ENCODE assay signal across 1 cellular context in genomic region chr6:33633462-33634158, GRCh38.
TF ChIP-seq lines count a peak whose summit lies in the region.

No MANE protein-coding gene starts in this region.

TF ChIP-seq in K562, 482 proteins besides CTCF, POLR2A, EP300 and RAD21 (continued from another document and continues in another):
- TF ChIP-seq PRDM10 (IDR thresholded peaks at IDR 0.05; ENCODE audit: partially characterized antibody) = peak; percentile 69
- TF ChIP-seq TEAD4 (IDR thresholded peaks at IDR 0.05; ENCODE audit: low read length) = no peak
- TF ChIP-seq TEAD4 (CRISPR knock-in tag; IDR thresholded peaks at IDR 0.05; ENCODE audit: borderline replicate concordance) = no peak
- peak; percentile 48; the same call in 1 of the 2 replicates for TF ChIP-seq SMARCE1 (IDR thresholded peaks at IDR 0.05)
- TF ChIP-seq CHD7 (IDR thresholded peaks at IDR 0.05; ENCODE audit: low read depth, low read length) = no peak
- TF ChIP-seq RREB1 (CRISPR knock-in tag; IDR thresholded peaks at IDR 0.05) = no peak
- no peak for TF ChIP-seq ZNF165 (CRISPR knock-in tag; IDR thresholded peaks at IDR 0.05; ENCODE audit: borderline replicate concordance)
- TF ChIP-seq GTF2F1 (IDR thresholded peaks at IDR 0.05; ENCODE audit: low read depth, low read length) = no peak
- no peak for TF ChIP-seq ZFX (CRISPR knock-in tag; IDR thresholded peaks at IDR 0.05)
- no peak for TF ChIP-seq POLR2B (IDR thresholded peaks at IDR 0.05; ENCODE audit: low read depth, partially characterized antibody)
- TF ChIP-seq TCFL5 (CRISPR knock-in tag; conservative IDR thresholded peaks at IDR 0.05) = no peak
- TF ChIP-seq THRA (IDR thresholded peaks at IDR 0.05) = no peak
- TF ChIP-seq ZFP30 (CRISPR knock-in tag; IDR thresholded peaks at IDR 0.05; ENCODE audit: borderline replicate concordance) = no peak
- TF ChIP-seq ZNF57 (CRISPR knock-in tag; IDR thresholded peaks at IDR 0.05) = no peak
- TF ChIP-seq NUFIP1 (IDR thresholded peaks at IDR 0.05; ENCODE audit: partially characterized antibody) = no peak
- TF ChIP-seq PHTF2 (CRISPR knock-in tag; IDR thresholded peaks at IDR 0.05) = no peak
- no peak for TF ChIP-seq BRD9 (IDR thresholded peaks at IDR 0.05; ENCODE audit: low read depth, partially characterized antibody)
- TF ChIP-seq PRPF4 (IDR thresholded peaks at IDR 0.05; ENCODE audit: insufficient read depth, low read depth, low read length, poor library complexity, severe bottlenecking) = no peak
- no peak for TF ChIP-seq ELF4 (CRISPR knock-in tag; IDR thresholded peaks at IDR 0.05)
